In the genomic region with DNA sequence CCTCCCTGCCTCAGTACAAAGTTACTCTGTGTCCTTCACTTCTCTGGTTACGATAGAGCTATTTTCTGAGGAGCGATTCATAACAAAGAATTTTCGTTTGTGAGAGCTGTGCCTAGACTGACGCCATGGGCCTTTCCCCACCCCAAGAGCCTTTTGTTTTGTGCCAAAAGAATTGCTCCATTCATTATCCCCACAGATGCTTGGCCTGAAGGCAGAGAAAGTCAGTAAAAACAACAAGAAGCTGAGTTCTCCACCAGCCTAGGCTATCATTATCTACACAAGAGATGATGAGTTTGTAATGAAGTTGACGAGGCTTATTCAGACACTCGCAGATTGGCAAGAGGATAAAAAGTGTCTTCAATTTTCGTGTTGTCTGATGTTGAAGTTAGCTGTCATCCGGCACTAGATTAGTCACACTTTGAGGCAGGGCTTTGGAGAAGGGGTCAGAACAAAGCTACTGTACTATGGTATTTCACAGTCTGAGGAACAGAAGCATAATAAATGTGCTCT, we compare ENCODE assay signal across 10 cellular contexts.
DNase-seq lines count a peak whose midpoint lies in the region; ATAC-seq, FAIRE-seq and TF ChIP-seq lines count a peak whose summit lies in the region.
"Had no signal": no experiment of that assay in that cellular context is flagged by ENCODE, and none has a peak within 500 bp of the region (broad histone marks: within the 10 kb centered on the region; RNA-seq: fewer than 3 reads in every experiment).

No MANE protein-coding gene starts in this region.

- H3K36me3 ChIP-seq in mesodermal cell (ENCODE audit: control insufficient read depth, insufficient read depth, low read length) (no peaks in the 10 kb centered on the region), thoracic aorta (no peaks in the 10 kb centered on the region)

- H3K4me1 ChIP-seq in mesodermal cell (ENCODE audit: control insufficient read depth, insufficient read depth, low read length, poor library complexity, severe bottlenecking) (peaks cover 4% of the 10 kb centered on the region), thoracic aorta (ENCODE audit: control insufficient read depth in 1 of 2, low read depth in 2 of 2) (peaks cover 15 to 23% of the 10 kb centered on the region in 2 donors)

- no peaks in the 10 kb centered on the region for H3K27me3 ChIP-seq in thoracic aorta (replicated peaks; ENCODE audit: insufficient read depth)

- H3K4me3 ChIP-seq in epithelial cell of proximal tubule (ENCODE audit: low read depth, low read length): peak overlapping the region; percentile 45
- H3K4me3 ChIP-seq in mesodermal cell (ENCODE audit: extremely low read depth, insufficient read depth, low read length, poor library complexity, severe bottlenecking): no peak overlapping the region
- no peak overlapping the region for H3K4me3 ChIP-seq in thoracic aorta

- TF ChIP-seq POLR2A in GM12892 (IDR thresholded peaks at IDR 0.05; ENCODE audit: low read depth, low read length): no peak

- ATAC-seq in thoracic aorta (ENCODE audit: insufficient number of reproducible peaks, low FRiP score, low read depth): peak; percentile 42
- ATAC-seq: left colon had no signal

- FAIRE-seq in GM12892 (lab: Jason Lieb, UNC): no peak
- FAIRE-seq: GM19239 had no signal

- WGBS in mesodermal cell (ENCODE audit: insufficient coverage in 2 of 2), 2 experiments: 43 to 69% methylated on average over 4 of the region's 8 CpGs

- peak overlapping the region; percentile 68 for H3K27ac ChIP-seq in mesodermal cell (ENCODE audit: low read depth, low read length, severe bottlenecking)
- peak overlapping the region in 1 of 2 donors; percentile 1 for H3K27ac ChIP-seq in thoracic aorta

- H3K9me3 ChIP-seq in mesodermal cell (ENCODE audit: control insufficient read depth, low read length) (no peaks in the 10 kb centered on the region), thoracic aorta (no peaks in the 10 kb centered on the region)

- TF ChIP-seq CTCF in epithelial cell of proximal tubule (conservative IDR thresholded peaks at IDR 0.05; ENCODE audit: low read depth, low read length): no peak
- no peak for TF ChIP-seq CTCF in thoracic aorta (IDR thresholded peaks at IDR 0.05)

- peak; percentile 98 for DNase-seq in NCI-H2227 treated with DMSO at 0.1 percent for 48 hours (lab: John Stamatoyannopoulos, UW)
- peak; percentile 68 for DNase-seq in epithelial cell of proximal tubule (ENCODE audit: low read depth)
- DNase-seq in thoracic aorta (ENCODE audit: low spot score): no peak
- DNase-seq in HT-29 (ENCODE audit: low spot score): no peak
- DNase-seq in activated effector memory CD4-positive, alpha-beta T cell treated with Interleukin-2 at 50 U/mL for 16 hours: no peak
- no peak for DNase-seq in GM12892 (ENCODE audit: insufficient read length)
- DNase-seq: GF-D8, left colon had no signal

Comparison
In these comparisons a context has a peak if more than half of its experiments do, and no peak if none do; other contexts are left out.
1. DNase-seq: peak in NCI-H2227 treated with DMSO at 0.1 percent for 48 hours (single experiment) and epithelial cell of proximal tubule (single experiment); none in thoracic aorta (single experiment), HT-29 (single experiment), activated effector memory CD4-positive, alpha-beta T cell treated with Interleukin-2 at 50 U/mL for 16 hours (single experiment) and GM12892 (single experiment).